21 cellular contexts compared by ENCODE assay signal in the genomic region with DNA sequence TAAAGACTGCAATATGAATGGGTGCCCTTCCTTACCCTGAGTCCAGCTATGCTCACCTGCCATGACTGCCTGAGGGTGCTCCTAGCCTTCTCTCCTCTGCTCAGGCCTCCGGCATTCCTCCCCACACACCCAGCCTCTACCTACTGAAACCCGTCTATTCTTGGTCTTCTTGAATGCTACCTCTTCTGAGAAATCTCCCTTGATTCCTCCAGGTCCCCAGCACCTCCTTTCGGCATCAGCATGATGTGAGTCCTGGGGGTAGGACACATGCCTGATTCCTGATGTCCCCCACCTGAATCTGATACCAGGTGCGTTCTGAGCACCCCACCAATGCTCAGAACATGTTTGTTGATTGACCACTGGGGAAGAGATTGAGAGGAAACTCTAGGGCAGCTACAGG. TPM values are rescaled to one million over a fixed set of nuclear protein-coding genes. Genes with fewer than 3 reads are reported as not detected.
A peak's percentile ranks its signal among the peaks of the same experiment; 100 is the strongest.
DNase-seq lines count a peak whose midpoint lies in the region; ATAC-seq, FAIRE-seq and TF ChIP-seq lines count a peak whose summit lies in the region.
"Had no signal": no experiment of that assay in that cellular context is flagged by ENCODE, and none has a peak within 500 bp of the region (broad histone marks: within the 10 kb centered on the region; RNA-seq: fewer than 3 reads in every experiment).

No MANE protein-coding gene starts in this region.

- H3K9me3 ChIP-seq in osteoblast (ENCODE audit: low read depth, low read length) = no peaks in the 10 kb centered on the region
- H3K9me3 ChIP-seq: Caco-2, HAP-1 had no signal

- no peak overlapping the region for H2AFZ ChIP-seq in osteoblast (ENCODE audit: low read length)

- no peaks in the 10 kb centered on the region for H3K79me2 ChIP-seq in osteoblast (ENCODE audit: insufficient read depth, low read length)

- TF ChIP-seq CTCF in GM20000 (IDR thresholded peaks at IDR 0.05; ENCODE audit: extremely low read depth, missing control alignments) (no peak), osteoblast (IDR thresholded peaks at IDR 0.05; ENCODE audit: extremely low read depth, low read depth, low read length) (no peak)

- FAIRE-seq in RCC 7860 (lab: Jason Lieb, UNC) = no peak
- FAIRE-seq: A204.1, D721Med, GM12892, GM18507 had no signal

- H3K27me3 ChIP-seq in osteoblast (ENCODE audit: insufficient read depth, low read length) = peaks cover 34% of the 10 kb centered on the region

- H3K4me3 ChIP-seq in osteoblast (ENCODE audit: insufficient read depth, low read length) = no peak overlapping the region
- H3K4me3 ChIP-seq: HAP-1 had no signal

- no peak overlapping the region for H3K27ac ChIP-seq in osteoblast (ENCODE audit: low read depth, low read length)
- H3K27ac ChIP-seq: C4-2B had no signal

- no peaks in the 10 kb centered on the region for H3K36me3 ChIP-seq in osteoblast (ENCODE audit: insufficient read depth, low read length)
- H3K36me3 ChIP-seq: HAP-1 had no signal

- no peaks in the 10 kb centered on the region for H3K4me1 ChIP-seq in osteoblast (ENCODE audit: insufficient read depth, low read length)
- H3K4me1 ChIP-seq: HAP-1 had no signal

- H4K20me1 ChIP-seq in osteoblast (ENCODE audit: insufficient read depth, low read length) = no peaks in the 10 kb centered on the region

- DNase-seq in AG08395 (ENCODE audit: low spot score) (peak; percentile 1), GM20000 (ENCODE audit: low spot score) (peak; percentile 21), islet precursor cell (peak; percentile 40), osteoblast (ENCODE audit: insufficient read length, low spot score, missing footprints) (peak; percentile 76), NCI-H1417 (lab: John Stamatoyannopoulos, UW) (no peak), globus pallidus (ENCODE audit: low spot score) (no peak), RCC 7860 (ENCODE audit: low spot score) (no peak)
- DNase-seq: ACHN; AML-193; Caco-2; CD4-positive, alpha-beta T cell; GDM1 had no signal

- H3K4me2 ChIP-seq in osteoblast (ENCODE audit: insufficient read depth, low read length) = no peak overlapping the region

- no peak for ATAC-seq in GM19035 (IDR thresholded peaks at IDR 0.05; ENCODE audit: unreplicated experiment)

RNA-seq across cellular contexts. Expression of a gene that starts 8.6 kb away (rescaled TPM):
- not detected in 2 replicates for total RNA-seq in osteoblast
- total RNA-seq: Caco-2; CD4-positive, alpha-beta T cell; H4; HT-29 had no signal

RNA-seq across cellular contexts. Expression of a gene that starts 43.6 kb away (rescaled TPM):
- 356 and 365 TPM in 2 replicates for total RNA-seq in osteoblast

RNA-seq across cellular contexts. Expression of a gene that starts 44.0 kb away (rescaled TPM):
- 2.5 and 3.2 TPM in 2 replicates for total RNA-seq in osteoblast

Comparison
In these comparisons a context has a peak if more than half of its experiments do, and no peak if none do; other contexts are left out.
1. DNase-seq: peak in AG08395 (single experiment), GM20000 (single experiment), islet precursor cell (single experiment) and osteoblast (single experiment); none in NCI-H1417 (0 of 3), globus pallidus (single experiment) and RCC 7860 (single experiment).